ENCODE assay signal across 23 cellular contexts in the genomic region with DNA sequence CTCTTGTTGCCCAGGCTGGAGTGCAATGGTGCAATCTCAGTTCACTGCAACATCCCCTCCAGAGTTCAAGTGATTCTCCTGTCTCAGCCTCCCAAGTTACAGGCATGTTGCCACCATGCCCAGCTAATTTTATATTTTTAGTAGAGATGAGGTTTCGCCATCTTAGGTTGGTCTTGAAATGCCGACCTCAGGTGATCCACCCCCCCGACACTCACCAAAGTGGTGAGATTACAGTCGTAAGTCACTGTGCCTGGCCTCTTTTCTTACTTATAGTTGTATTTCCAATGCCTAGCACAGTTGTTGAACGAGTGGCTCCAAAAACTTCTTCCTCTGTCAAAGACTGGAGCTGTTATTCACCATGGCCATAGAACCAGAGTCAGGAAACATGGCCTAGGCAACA. TPM values are rescaled to one million over a fixed set of nuclear protein-coding genes. Genes with fewer than 3 reads are reported as not detected.
DNase-seq lines count a peak whose midpoint lies in the region; ATAC-seq and TF ChIP-seq lines count a peak whose summit lies in the region.
"Had no signal": no experiment of that assay in that cellular context is flagged by ENCODE, and none has a peak within 500 bp of the region (broad histone marks: within the 10 kb centered on the region; RNA-seq: fewer than 3 reads in every experiment).

No MANE protein-coding gene starts in this region.

- no peak for TF ChIP-seq CTCF in DND-41 (IDR thresholded peaks at IDR 0.05; ENCODE audit: borderline replicate concordance, extremely low read depth, low read length, poor library complexity, severe bottlenecking)
- TF ChIP-seq CTCF in psoas muscle (IDR thresholded peaks at IDR 0.05): no peak
- no peak for TF ChIP-seq CTCF in stomach (IDR thresholded peaks at IDR 0.05)

- no peak overlapping the region for H2AFZ ChIP-seq in DND-41 (ENCODE audit: low read depth, low read length)

- H3K79me2 ChIP-seq in DND-41 (ENCODE audit: insufficient read depth, low read length): peaks cover 96% of the 10 kb centered on the region

- no peak for TF ChIP-seq POLR2A in stomach (IDR thresholded peaks at IDR 0.05)

- H3K27me3 Mint-ChIP-seq in activated T-cell treated with anti-CD3 and anti-CD28 coated beads, Interleukin-2, amount 50 U/mL, for 72 hours (ENCODE audit: low read depth): no peaks in the 10 kb centered on the region
- H3K27me3 Mint-ChIP-seq: activated B cell treated with CpG ODN at 0.5 μM for 24 hours, brain, memory B cell, T-cell had no signal

- ATAC-seq in DND-41 (ENCODE audit: insufficient read depth, low read depth) (no peak), psoas muscle (peak; percentile 62 to 81 (median 72)), GM18873 (IDR thresholded peaks at IDR 0.05; ENCODE audit: low FRiP score, unreplicated experiment) (no peak)
- peak in 1 of 2 donors; percentile 69 for ATAC-seq in activated T-cell treated with anti-CD3 and anti-CD28 coated beads, Interleukin-2, amount 50 U/mL, for 72 hours (replicated peaks in 1 of 2)
- ATAC-seq: esophagus mucosa, HepG2, T-cell, upper lobe of right lung had no signal

- H3K9me3 ChIP-seq in DND-41 (ENCODE audit: insufficient read depth, low read length, severe bottlenecking) (no peaks in the 10 kb centered on the region), psoas muscle (no peaks in the 10 kb centered on the region), stomach (no peaks in the 10 kb centered on the region)
- H3K9me3 ChIP-seq: upper lobe of right lung had no signal

- 45 to 88% (median 70%) methylated on average over 5 of the region's 5 CpGs for WGBS in psoas muscle, 3 donors
- WGBS in stomach, 5 donors: 86 to 94% (median 90%) methylated on average over 5 of the region's 5 CpGs

- TF ChIP-seq EP300 in stomach (IDR thresholded peaks at IDR 0.05): no peak

- no peaks in the 10 kb centered on the region for H3K27me3 ChIP-seq in DND-41 (ENCODE audit: insufficient read depth, low read length, poor library complexity)
- no peaks in the 10 kb centered on the region for H3K27me3 ChIP-seq in psoas muscle (ENCODE audit: insufficient read depth in 3 of 3, low read length in 2 of 3)
- H3K27me3 ChIP-seq in stomach: no peaks in the 10 kb centered on the region
- H3K27me3 ChIP-seq: upper lobe of right lung had no signal

- no peaks in the 10 kb centered on the region for H3K9me3 Mint-ChIP-seq in activated T-cell treated with anti-CD3 and anti-CD28 coated beads, Interleukin-2, amount 50 U/mL, for 72 hours
- H3K9me3 Mint-ChIP-seq: activated B cell treated with CpG ODN at 0.5 μM for 24 hours, memory B cell, neural crest cell, T-cell had no signal

- H4K20me1 ChIP-seq in DND-41 (ENCODE audit: insufficient read depth, low read length): peaks cover 60% of the 10 kb centered on the region

- DNase-seq in activated CD4-positive, alpha-beta T cell treated with anti-CD3 and anti-CD28 coated beads for 48 hours: peak; percentile 74
- no peak for DNase-seq in activated CD4-positive, alpha-beta T cell treated with anti-CD3 and anti-CD28 coated beads, Interleukin-2, amount 50 U/mL, for 1 hour
- DNase-seq in DND-41 (no peak), psoas muscle (no peak), stomach (no peak), middle frontal gyrus (ENCODE audit: extremely low spot score, low spot score) (no peak)
- peak in 1 of 2 donors; percentile 41 for DNase-seq in activated T-cell treated with anti-CD3 and anti-CD28 coated beads, Interleukin-2, amount 50 U/mL, for 72 hours
- DNase-seq: activated B cell treated with CpG ODN at 0.5 μM for 24 hours; activated gamma-delta T cell; COR-L47; dermis blood vessel endothelial cell; GDM1; NCI-H2081 treated with DMSO at 0.1 percent for 48 hours; NCI-H526 treated with DMSO at 0.1 percent for 48 hours; stimulated activated CD4-positive, alpha-beta T cell treated with anti-CD3 and anti-CD28 coated beads, Interleukin-4, amount 100 ng/mL, for 24 hours; T-cell; upper lobe of right lung had no signal

- peaks cover 51% of the 10 kb centered on the region for H3K4me1 ChIP-seq in DND-41 (ENCODE audit: insufficient read depth, low read length)
- H3K4me1 ChIP-seq in psoas muscle: peaks cover 45% of the 10 kb centered on the region
- H3K4me1 ChIP-seq in stomach: peaks cover 9 to 70% (median 27%) of the 10 kb centered on the region in 4 donors

- peak overlapping the region in 1 of 2 donors; percentile 71 for H3K4me3 Mint-ChIP-seq in activated T-cell treated with anti-CD3 and anti-CD28 coated beads, Interleukin-2, amount 50 U/mL, for 72 hours
- H3K4me3 Mint-ChIP-seq: activated B cell treated with CpG ODN at 0.5 μM for 24 hours, memory B cell, neural crest cell, T-cell had no signal

- peaks cover 0 to 4% of the 10 kb centered on the region in 2 donors for H3K36me3 Mint-ChIP-seq in activated T-cell treated with anti-CD3 and anti-CD28 coated beads, Interleukin-2, amount 50 U/mL, for 72 hours (ENCODE audit: insufficient read depth in 2 of 2)

- no peak overlapping the region for H3K9ac ChIP-seq in DND-41 (ENCODE audit: low read depth, low read length)

- peak overlapping the region; percentile 72 for H3K27ac Mint-ChIP-seq in activated T-cell treated with anti-CD3 and anti-CD28 coated beads, Interleukin-2, amount 50 U/mL, for 72 hours
- H3K27ac Mint-ChIP-seq: activated B cell treated with CpG ODN at 0.5 μM for 24 hours, memory B cell had no signal

- intact Hi-C loops in psoas muscle (cut with DNase I): no loop called here
- intact Hi-C loops in stomach (cut with DNase I; ENCODE audit: low total_unique reads): no loop called here

- H3K36me3 ChIP-seq in DND-41 (ENCODE audit: insufficient read depth, low read length) (peaks cover 34% of the 10 kb centered on the region), psoas muscle (ENCODE audit: insufficient read depth in 1 of 2, low read depth in 1 of 2) (peaks cover 0 to 5% of the 10 kb centered on the region in 2 donors), stomach (peaks cover 0 to 15% (median 7%) of the 10 kb centered on the region in 4 donors)

- no peak overlapping the region for H3K4me3 ChIP-seq in DND-41 (ENCODE audit: low read depth in 1 of 2, low read length in 2 of 2)
- H3K4me3 ChIP-seq in psoas muscle: no peak overlapping the region
- H3K4me3 ChIP-seq in stomach: no peak overlapping the region
- H3K4me3 ChIP-seq: upper lobe of right lung had no signal

- peak overlapping the region; percentile 31; the same call in 1 of the 2 replicates for H3K4me2 ChIP-seq in DND-41 (ENCODE audit: insufficient read depth, low read length)

- peaks cover 74% of the 10 kb centered on the region for H3K4me1 Mint-ChIP-seq in activated T-cell treated with anti-CD3 and anti-CD28 coated beads, Interleukin-2, amount 50 U/mL, for 72 hours (ENCODE audit: low read depth)

- no peak overlapping the region for H3K27ac ChIP-seq in DND-41 (ENCODE audit: low read length)
- H3K27ac ChIP-seq in psoas muscle: peak overlapping the region; percentile 5
- H3K27ac ChIP-seq in stomach: no peak overlapping the region

RNA-seq across cellular contexts. Expression of a gene that starts 6.7 kb away (rescaled TPM):
- 10 to 100 TPM; 44.6 to 45.7 TPM for total RNA-seq in activated T-cell treated with anti-CD3 and anti-CD28 coated beads, Interleukin-2, amount 50 U/mL, for 72 hours
- total RNA-seq in psoas muscle (10 to 100 TPM; 23.5 to 24.9 (median 24.2) TPM), stomach (10 to 100 TPM; 29.3 to 85.2 (median 36.6) TPM)
- polyA plus RNA-seq in psoas muscle (10 to 100 TPM; 11.4 to 26.3 (median 12.0) TPM), stomach (1 to 10 TPM; 6.1 to 7.8 (median 6.3) TPM)

Comparison
In these comparisons a context has a peak if more than half of its experiments do, and no peak if none do; other contexts are left out.
1. ATAC-seq: peak in psoas muscle (4 of 4); none in DND-41 (single experiment) and GM18873 (single experiment).